16 cellular contexts compared by ENCODE assay signal in the genomic region with DNA sequence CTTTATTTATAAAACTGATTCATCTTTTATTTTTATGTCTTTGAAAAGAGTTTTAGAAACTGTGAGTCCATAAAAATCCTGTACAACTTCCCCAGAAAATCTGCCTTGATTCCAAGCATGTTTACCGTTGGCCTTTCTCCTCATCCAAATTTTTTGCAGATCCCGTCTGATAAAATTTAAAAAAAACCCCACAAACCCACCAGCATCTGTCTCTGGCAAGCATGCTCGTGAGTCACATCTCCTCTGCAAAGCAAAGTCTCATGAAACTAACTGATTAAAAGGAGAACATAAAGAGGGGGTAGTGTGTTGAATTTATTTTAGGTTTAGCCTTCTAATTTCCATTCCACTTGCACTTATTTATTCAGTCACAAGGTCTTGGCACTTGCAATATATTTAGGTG.
DNase-seq lines count a peak whose midpoint lies in the region; ATAC-seq and TF ChIP-seq lines count a peak whose summit lies in the region.
"Had no signal": no experiment of that assay in that cellular context is flagged by ENCODE, and none has a peak within 500 bp of the region (broad histone marks: within the 10 kb centered on the region; RNA-seq: fewer than 3 reads in every experiment).

No MANE protein-coding gene starts in this region.

- no peaks in the 10 kb centered on the region for H3K9me3 ChIP-seq in MM.1S (replicated peaks; ENCODE audit: insufficient read depth, low read length)
- H3K9me3 ChIP-seq: BE2C, SJCRH30 had no signal

- H3K36me3 ChIP-seq in MM.1S (replicated peaks; ENCODE audit: insufficient read depth, low read length): no peaks in the 10 kb centered on the region
- H3K36me3 ChIP-seq: BE2C, SJCRH30 had no signal

- DNase-seq in HCEC 1CT: peak; percentile 55
- DNase-seq in fibroblast of peridontal ligament (ENCODE audit: extremely low read depth): peak; percentile 30
- no peak for DNase-seq in omental fat pad (ENCODE audit: low spot score)
- DNase-seq in MM.1S: no peak
- DNase-seq: BE2C; Calu3; CD4-positive, alpha-beta memory T cell; DMS79; GDM1; GOT3; NCI-H187; PC-3; SJCRH30 had no signal

- no peak overlapping the region for H3K9ac ChIP-seq in MM.1S (ENCODE audit: low read length)

- H3K27me3 ChIP-seq in MM.1S (replicated peaks; ENCODE audit: insufficient read depth, low read length): no peaks in the 10 kb centered on the region
- H3K27me3 ChIP-seq: BE2C had no signal

- no peaks in the 10 kb centered on the region for H3K4me1 ChIP-seq in MM.1S (ENCODE audit: low read length)
- H3K4me1 ChIP-seq: SJCRH30 had no signal

- no peaks in the 10 kb centered on the region for H4K20me1 ChIP-seq in MM.1S (ENCODE audit: insufficient read depth, low read length)

- ATAC-seq in HG02623 (IDR thresholded peaks at IDR 0.05; ENCODE audit: unreplicated experiment) (no peak), omental fat pad (ENCODE audit: low FRiP score) (no peak), GM18870 (IDR thresholded peaks at IDR 0.05; ENCODE audit: unreplicated experiment) (no peak)
- ATAC-seq: PC-3 had no signal

- H3K27ac ChIP-seq in angular gyrus (ENCODE audit: low read depth, low read length) (peak overlapping the region; percentile 83), MM.1S (ENCODE audit: low read length) (no peak overlapping the region)
- H3K27ac ChIP-seq: SJCRH30 had no signal

- TF ChIP-seq CTCF in omental fat pad (IDR thresholded peaks at IDR 0.05) (no peak), MM.1S (IDR thresholded peaks at IDR 0.05; ENCODE audit: low read length) (no peak)

- H3K4me2 ChIP-seq in MM.1S (ENCODE audit: low read depth, low read length): no peak overlapping the region

- no peaks in the 10 kb centered on the region for H3K79me2 ChIP-seq in MM.1S (ENCODE audit: low read length)

- no peaks in the 10 kb centered on the region for H3F3A ChIP-seq in MM.1S (ENCODE audit: insufficient read depth, low read length)

- H3K4me3 ChIP-seq in MM.1S (ENCODE audit: low read length): no peak overlapping the region
- H3K4me3 ChIP-seq: SJCRH30 had no signal

- no peak overlapping the region for H2AFZ ChIP-seq in MM.1S (ENCODE audit: low read length)

- H3K9me2 ChIP-seq in MM.1S (replicated peaks; ENCODE audit: insufficient read depth, low read length): no peaks in the 10 kb centered on the region

Comparison
In these comparisons a context has a peak if more than half of its experiments do, and no peak if none do; other contexts are left out.
1. DNase-seq: peak in HCEC 1CT (single experiment) and fibroblast of peridontal ligament (single experiment); none in omental fat pad (single experiment) and MM.1S (single experiment).